ENCODE assay signal across 30 cellular contexts in genomic region chr11:408154-409007, GRCh38. TPM values are rescaled to one million over a fixed set of nuclear protein-coding genes. Genes with fewer than 3 reads are reported as not detected.
DNase-seq lines count a peak whose midpoint lies in the region; ATAC-seq and TF ChIP-seq lines count a peak whose summit lies in the region.
"Had no signal": no experiment of that assay in that cellular context is flagged by ENCODE, and none has a peak within 500 bp of the region (broad histone marks: within the 10 kb centered on the region; RNA-seq: fewer than 3 reads in every experiment).

No MANE protein-coding gene starts in this region.

- H3K9me2 ChIP-seq in hepatocyte (replicated peaks; ENCODE audit: insufficient read depth): no peaks in the 10 kb centered on the region

- H3K27ac ChIP-seq in right atrium auricular region: no peak overlapping the region
- no peak overlapping the region for H3K27ac ChIP-seq in hepatocyte
- H3K27ac ChIP-seq: SJSA1, vagina had no signal

- H2AFZ ChIP-seq in hepatocyte: no peak overlapping the region

- H3K36me3 Mint-ChIP-seq in activated T-helper 17 cell treated with anti-CD3 and anti-CD28 coated beads, Interleukin-2, amount 50 U/mL, for 72 hours (ENCODE audit: low read depth): no peaks in the 10 kb centered on the region
- no peaks in the 10 kb centered on the region for H3K36me3 Mint-ChIP-seq in T-cell

- H3K9me3 ChIP-seq in right atrium auricular region (no peaks in the 10 kb centered on the region), mucosa of descending colon (no peaks in the 10 kb centered on the region), hepatocyte (ENCODE audit: low read depth) (no peaks in the 10 kb centered on the region)
- H3K9me3 ChIP-seq: esophagus squamous epithelium, Peyer's patch, SJSA1, vagina had no signal

- H3K4me3 Mint-ChIP-seq in activated T-helper 17 cell treated with anti-CD3 and anti-CD28 coated beads, Interleukin-2, amount 50 U/mL, for 72 hours: peak overlapping the region; percentile 41
- no peak overlapping the region for H3K4me3 Mint-ChIP-seq in T-cell
- H3K4me3 Mint-ChIP-seq: activated CD4-positive, alpha-beta T cell treated with anti-CD3 and anti-CD28 coated beads for 36 hours; activated T-cell treated with anti-CD3 and anti-CD28 coated beads, Interleukin-2, amount 50 U/mL, for 24 hours had no signal

- CTCF ChIA-PET in T-cell (lab: Charles Lee): interaction anchor here in 1 of 2 donors (0.9 to 1.8 kb wide), 3 partner anchors 41 to 201 kb away, joined by 3 to 38 read pairs (median 3); partner anchors contain the start of genes BET1L, PSMD13, PTDSS2 and RIC8A

- H3K4me1 Mint-ChIP-seq in activated T-helper 17 cell treated with anti-CD3 and anti-CD28 coated beads, Interleukin-2, amount 50 U/mL, for 72 hours: peaks cover 3% of the 10 kb centered on the region
- peaks cover 18 to 27% (median 19%) of the 10 kb centered on the region in 3 donors for H3K4me1 Mint-ChIP-seq in T-cell

- no peak overlapping the region for H3K27ac Mint-ChIP-seq in activated T-helper 17 cell treated with anti-CD3 and anti-CD28 coated beads, Interleukin-2, amount 50 U/mL, for 72 hours
- H3K27ac Mint-ChIP-seq in T-cell: peak overlapping the region in 1 of 2 donors; percentile 84
- H3K27ac Mint-ChIP-seq: activated CD4-positive, alpha-beta T cell treated with anti-CD3 and anti-CD28 coated beads for 36 hours had no signal

- no peaks in the 10 kb centered on the region for H3K27me3 Mint-ChIP-seq in activated T-helper 17 cell treated with anti-CD3 and anti-CD28 coated beads, Interleukin-2, amount 50 U/mL, for 72 hours
- no peaks in the 10 kb centered on the region for H3K27me3 Mint-ChIP-seq in T-cell
- H3K27me3 Mint-ChIP-seq: activated CD4-positive, alpha-beta T cell treated with anti-CD3 and anti-CD28 coated beads for 36 hours; activated T-cell treated with anti-CD3 and anti-CD28 coated beads, Interleukin-2, amount 50 U/mL, for 24 hours had no signal

- H3K4me3 ChIP-seq in right atrium auricular region (no peak overlapping the region), mucosa of descending colon (no peak overlapping the region), hepatocyte (no peak overlapping the region)
- H3K4me3 ChIP-seq: SJSA1, smooth muscle cell had no signal

- H3K4me1 ChIP-seq in right atrium auricular region (peaks cover 0 to 23% of the 10 kb centered on the region in 2 donors), mucosa of descending colon (ENCODE audit: low read depth) (peaks cover 13% of the 10 kb centered on the region), hepatocyte (ENCODE audit: insufficient read depth) (peaks cover 11% of the 10 kb centered on the region)

- WGBS in hepatocyte (ENCODE audit: low lambda C conversion rate, missing lambda C conversion rate): 87% methylated on average over 15 of the region's 15 CpGs

- ATAC-seq in left ventricle myocardium superior (peak; percentile 1), mucosa of descending colon (no peak), HG02610 (IDR thresholded peaks at IDR 0.05; ENCODE audit: unreplicated experiment) (no peak), T-cell (replicated peaks in 1 of 4) (no peak)
- no peak for ATAC-seq in activated T-helper 17 cell treated with anti-CD3 and anti-CD28 coated beads, Interleukin-2, amount 50 U/mL, for 72 hours (replicated peaks)

- no peaks in the 10 kb centered on the region for H3K9me3 Mint-ChIP-seq in activated T-helper 17 cell treated with anti-CD3 and anti-CD28 coated beads, Interleukin-2, amount 50 U/mL, for 72 hours
- no peaks in the 10 kb centered on the region for H3K9me3 Mint-ChIP-seq in T-cell
- H3K9me3 Mint-ChIP-seq: activated T-cell treated with anti-CD3 and anti-CD28 coated beads, Interleukin-2, amount 50 U/mL, for 24 hours had no signal

- H3K36me3 ChIP-seq in right atrium auricular region (no peaks in the 10 kb centered on the region), mucosa of descending colon (ENCODE audit: low read depth) (no peaks in the 10 kb centered on the region), hepatocyte (replicated peaks; ENCODE audit: insufficient read depth, low read depth) (no peaks in the 10 kb centered on the region)
- H3K36me3 ChIP-seq: SJSA1 had no signal

- no peak overlapping the region for H3K4me2 ChIP-seq in hepatocyte

- no peak for TF ChIP-seq CTCF in right atrium auricular region (IDR thresholded peaks at IDR 0.05)
- no peak for TF ChIP-seq CTCF in mucosa of descending colon (IDR thresholded peaks at IDR 0.05)
- TF ChIP-seq CTCF in hepatocyte (IDR thresholded peaks at IDR 0.05; ENCODE audit: poor library complexity): no peak

- H3K79me2 ChIP-seq in hepatocyte: peaks cover 2% of the 10 kb centered on the region

- H3K27me3 ChIP-seq in right atrium auricular region (no peaks in the 10 kb centered on the region), hepatocyte (no peaks in the 10 kb centered on the region)
- H3K27me3 ChIP-seq: Peyer's patch, vagina had no signal

- POLR2A ChIA-PET in T-cell (lab: Charles Lee): interaction anchor here in 1 of 2 donors (0.5 kb wide), 1 partner anchor 41 kb away, joined by 6 read pairs; no protein-coding TSS in a partner anchor

- no peak for DNase-seq in left ventricle myocardium superior
- no peak for DNase-seq in right atrium auricular region (ENCODE audit: low spot score)
- DNase-seq in mucosa of descending colon: peak in 2 of 3 donors; percentile 43 to 53
- no peak for DNase-seq in NCI-H2081 (lab: John Stamatoyannopoulos, UW)
- no peak for DNase-seq in hepatocyte (ENCODE audit: low spot score)
- DNase-seq in T-cell: no peak
- DNase-seq: activated CD4-positive, alpha-beta T cell treated with anti-CD3 and anti-CD28 coated beads for 36 hours; activated naive CD4-positive, alpha-beta T cell treated with anti-CD3 and anti-CD28 coated beads, Interleukin-2, amount 50 U/mL, for 16 hours; anterior cingulate cortex; cortex of kidney; DMS53; esophagus squamous epithelium; GF-D8; Karpas-422; MV-4-11; NCI-H1694; NCI-H2171; NCI-H510A treated with DMSO at 0.1 percent for 48 hours; occipital lobe; stimulated activated CD4-positive, alpha-beta T cell treated with anti-CD3 and anti-CD28 coated beads, Interleukin-2, amount 100 ng/mL, for 24 hours; substantia nigra had no signal

- H4K20me1 ChIP-seq in hepatocyte (ENCODE audit: insufficient read depth, poor library complexity, severe bottlenecking): peaks cover 4% of the 10 kb centered on the region

- intact Hi-C loops in left ventricle myocardium superior (cut with micrococcal nuclease): no loop called here
- intact Hi-C loops in mucosa of descending colon (cut with DNase I, micrococcal nuclease): no loop called here

RNA-seq across cellular contexts. Expression of gene SIGIRR, which starts 6.4 kb away (rescaled TPM):
- total RNA-seq in left ventricle myocardium superior (47.5 TPM), right atrium auricular region (10 to 100 TPM; 26.6 to 33.3 TPM), mucosa of descending colon (100 to 1,000 TPM; 103 to 190 (median 116) TPM), hepatocyte (42.4 and 52.1 TPM in 2 replicates), T-cell (100 to 1,000 TPM; 395 to 488 (median 460) TPM)
- total RNA-seq in activated T-helper 17 cell treated with anti-CD3 and anti-CD28 coated beads, Interleukin-2, amount 50 U/mL, for 72 hours: 10 to 100 TPM; 49.5 to 55.7 TPM
- 77.4 and 85.3 TPM in 2 replicates for polyA plus RNA-seq in hepatocyte

RNA-seq across cellular contexts. Expression of gene PKP3, which starts 14.4 kb away (rescaled TPM):
- 0.84 TPM for total RNA-seq in left ventricle myocardium superior
- total RNA-seq in right atrium auricular region: 1 to 10 TPM in 1 of 2 donors, under 1 TPM in 1; 0.43 to 1.0 TPM
- total RNA-seq in activated T-helper 17 cell treated with anti-CD3 and anti-CD28 coated beads, Interleukin-2, amount 50 U/mL, for 72 hours: not detected
- 100 to 1,000 TPM in 2 of 3 donors, 10 to 100 TPM in 1; 73.3 to 174 (median 143) TPM for total RNA-seq in mucosa of descending colon
- 55.6 and 62.1 TPM in 2 replicates for total RNA-seq in hepatocyte
- 89.5 and 91.3 TPM in 2 replicates for polyA plus RNA-seq in hepatocyte
- under 1 TPM in 4 of 5 donors, not detected in 1; 0.32 to 0.85 (median 0.47) TPM for total RNA-seq in T-cell
- total RNA-seq: frontal cortex; T-helper 1 cell treated with Interleukin-12 subunit alpha and Interleukin-12 subunit beta and Interleukin-4 antibody, amounts not matched to agents 30 ng/mL and 1 ng/mL, for 36 hours had no signal

RNA-seq across cellular contexts. Expression of gene ANO9, which starts 33.4 kb away (rescaled TPM):
- total RNA-seq in left ventricle myocardium superior (1.3 TPM), right atrium auricular region (under 1 TPM; 0.11 to 0.75 TPM), mucosa of descending colon (100 to 1,000 TPM in 2 of 3 donors, 10 to 100 TPM in 1; 85.2 to 179 (median 131) TPM), hepatocyte (19.5 and 21.2 TPM in 2 replicates), T-cell (100 to 1,000 TPM; 103 to 128 (median 120) TPM)
- 100 to 1,000 TPM in 1 of 2 donors, 10 to 100 TPM in 1; 36.0 to 119 TPM for total RNA-seq in activated T-helper 17 cell treated with anti-CD3 and anti-CD28 coated beads, Interleukin-2, amount 50 U/mL, for 72 hours
- polyA plus RNA-seq in hepatocyte: 34.9 and 35.7 TPM in 2 replicates
- total RNA-seq: frontal cortex, occipital lobe, SJSA1 had no signal

RNA-seq across cellular contexts. Expression of gene B4GALNT4, which starts 39.1 kb away (rescaled TPM):
- 0.50 TPM for total RNA-seq in left ventricle myocardium superior
- total RNA-seq in right atrium auricular region: under 1 TPM in 1 of 2 donors, not detected in 1; 0.39 TPM
- 1 to 10 TPM; 1.4 to 9.4 TPM for total RNA-seq in activated T-helper 17 cell treated with anti-CD3 and anti-CD28 coated beads, Interleukin-2, amount 50 U/mL, for 72 hours
- total RNA-seq in mucosa of descending colon: 10 to 100 TPM in 1 of 3 donors, 1 to 10 TPM in 2; 2.1 to 11.8 (median 2.2) TPM
- 27.8 and 38.8 TPM in 2 replicates for total RNA-seq in hepatocyte
- polyA plus RNA-seq in hepatocyte: 30.0 and 44.6 TPM in 2 replicates
- 1 to 10 TPM; 1.7 to 5.6 (median 2.8) TPM for total RNA-seq in T-cell
- total RNA-seq: SJSA1 had no signal

RNA-seq across cellular contexts. Expression of gene PTDSS2, which starts 41.7 kb away (rescaled TPM):
- total RNA-seq in left ventricle myocardium superior: 31.8 TPM
- total RNA-seq in right atrium auricular region: 10 to 100 TPM; 26.8 to 32.5 TPM
- total RNA-seq in activated T-helper 17 cell treated with anti-CD3 and anti-CD28 coated beads, Interleukin-2, amount 50 U/mL, for 72 hours: 10 to 100 TPM; 24.1 to 28.0 TPM
- 10 to 100 TPM; 19.2 to 34.8 (median 27.3) TPM for total RNA-seq in mucosa of descending colon
- total RNA-seq in hepatocyte: 29.7 and 31.5 TPM in 2 replicates
- polyA plus RNA-seq in hepatocyte: 50.6 and 50.8 TPM in 2 replicates
- total RNA-seq in T-cell: 10 to 100 TPM; 22.4 to 33.5 (median 28.7) TPM

Comparison
In these comparisons a context has a peak if more than half of its experiments do, and no peak if none do; other contexts are left out.
1. DNase-seq: peak in mucosa of descending colon (2 of 3); none in left ventricle myocardium superior (single experiment), right atrium auricular region (single experiment), NCI-H2081 (0 of 2), hepatocyte (single experiment) and T-cell (0 of 34).
2. RNA of gene PKP3, which starts 14.4 kb away (total RNA-seq): 73.3 to 174 TPM in mucosa of descending colon and 55.6 to 62.1 TPM in hepatocyte; 0.43 to 1.0 TPM in right atrium auricular region, 0.84 TPM in left ventricle myocardium superior (single experiment), 0.32 to 0.85 TPM in T-cell and not detected in activated T-helper 17 cell treated with anti-CD3 and anti-CD28 coated beads, Interleukin-2, amount 50 U/mL, for 72 hours; every median in the first group is over 10 times any median in the second.